18 cellular contexts compared by ENCODE assay signal in the genomic region with DNA sequence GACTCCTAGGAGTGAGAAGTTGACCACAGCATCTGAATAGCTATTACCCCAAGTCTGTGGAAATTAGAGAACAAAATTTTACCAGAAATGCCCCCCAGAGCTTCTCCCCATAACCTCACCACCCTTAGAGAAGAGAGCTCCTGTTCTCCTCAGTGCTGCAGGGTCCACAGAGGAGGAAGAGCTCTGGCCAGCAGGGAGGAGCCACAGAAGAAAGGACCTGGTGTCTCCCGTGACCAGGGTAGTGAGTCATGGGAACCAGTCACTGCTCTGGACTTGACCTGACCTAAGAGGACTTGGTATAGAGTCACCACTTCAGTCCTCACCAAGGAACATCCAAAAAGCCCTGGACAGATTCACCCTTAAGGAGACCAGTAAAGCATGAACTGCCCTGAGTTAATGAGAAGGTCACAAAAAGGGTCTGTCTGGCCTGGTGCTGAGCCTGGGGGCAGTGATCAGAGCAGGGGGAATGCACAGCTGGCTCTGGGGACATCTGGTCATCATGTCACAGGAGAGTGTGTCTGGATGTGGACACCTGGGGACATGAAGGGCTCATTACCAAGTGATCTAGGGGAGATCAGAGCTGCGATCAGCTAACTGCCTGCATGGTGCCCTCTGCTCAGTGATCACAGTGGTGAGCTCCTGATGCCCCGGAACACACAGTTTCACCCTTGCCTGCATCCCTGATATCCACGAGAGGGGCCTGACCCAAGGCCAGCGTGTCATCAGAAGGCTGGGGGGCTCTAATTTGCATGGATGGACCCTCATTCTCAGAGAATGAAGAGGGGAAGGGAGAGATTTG.
DNase-seq lines count a peak whose midpoint lies in the region; ATAC-seq, FAIRE-seq and TF ChIP-seq lines count a peak whose summit lies in the region.
"Had no signal": no experiment of that assay in that cellular context is flagged by ENCODE, and none has a peak within 500 bp of the region (broad histone marks: within the 10 kb centered on the region; RNA-seq: fewer than 3 reads in every experiment).

No MANE protein-coding gene starts in this region.

- H3K9me1 ChIP-seq in K562 (ENCODE audit: control insufficient read depth, insufficient read depth, low read length) = no peaks in the 10 kb centered on the region

- no peaks in the 10 kb centered on the region for H3K9me2 ChIP-seq in GM23248 (ENCODE audit: insufficient read depth)

- ATAC-seq in K562 (peak; percentile 68), left lung (peak; percentile 82), GM21423 (IDR thresholded peaks at IDR 0.05; ENCODE audit: unreplicated experiment) (no peak)

- no peaks in the 10 kb centered on the region for H4K20me1 ChIP-seq in GM23248 (ENCODE audit: insufficient read depth)
- peaks cover 28% of the 10 kb centered on the region for H4K20me1 ChIP-seq in K562 (replicated peaks; ENCODE audit: control insufficient read depth, insufficient read depth, low read length)

- H3K4me2 ChIP-seq in GM23248 (ENCODE audit: unreplicated experiment) (no peak overlapping the region), K562 (ENCODE audit: insufficient read depth, low read length) (no peak overlapping the region)

- H3K79me2 ChIP-seq in GM23248 (ENCODE audit: insufficient read depth) (no peaks in the 10 kb centered on the region), K562 (ENCODE audit: control insufficient read depth, insufficient read depth, low read length) (no peaks in the 10 kb centered on the region)

- no peak for TF ChIP-seq POLR2A in K562 (conservative IDR thresholded peaks at IDR 0.05)

- peak; percentile 11 for DNase-seq in ACHN
- peak; percentile 68 for DNase-seq in GM23248
- DNase-seq in K562 (ENCODE audit: extremely low read depth in 1 of 4, low spot score in 3 of 4) = peak in 2 of 4 experiments; percentile 68 to 76
- peak in 1 of 2 donors; percentile 52 for DNase-seq in left lung
- DNase-seq in activated T-cell treated with anti-CD3 and anti-CD28 coated beads, Interleukin-2, amount 50 U/mL, for 1 hour = no peak
- no peak for DNase-seq in NAMALWA (ENCODE audit: low spot score)
- DNase-seq in hypothalamus (lab: John Stamatoyannopoulos, UW) = no peak
- DNase-seq: activated gamma-delta T cell; dermis blood vessel endothelial cell; DMS153; mesendoderm; NCI-H2107; NK-92 treated with Interleukin-12 subunit alpha and Interleukin-12 subunit beta, amount 100 ng/mL, for 24 hours; occipital lobe; stimulated activated CD4-positive, alpha-beta T cell treated with anti-CD3 and anti-CD28 coated beads, Interleukin-12 subunit alpha, Interleukin-12 subunit beta, amount 100 ng/mL, for 4 hours had no signal

- no peaks in the 10 kb centered on the region for H3F3A ChIP-seq in GM23248 (ENCODE audit: insufficient read depth)

- no peaks in the 10 kb centered on the region for H3K9me3 ChIP-seq in GM23248 (ENCODE audit: low read depth)
- no peaks in the 10 kb centered on the region for H3K9me3 ChIP-seq in K562 (replicated peaks; ENCODE audit: control insufficient read depth, insufficient read depth, low read depth, low read length)
- H3K9me3 ChIP-seq in left lung = no peaks in the 10 kb centered on the region
- H3K9me3 ChIP-seq: SJSA1 had no signal

- no peak overlapping the region for H3K9ac ChIP-seq in GM23248
- H3K9ac ChIP-seq in K562 (ENCODE audit: insufficient read depth in 1 of 2, low read depth in 2 of 2, low read length in 2 of 2) = 0 out of 4 replicates have a peak overlapping the region, but pooled peaks of 1 of the 2 experiments have one; percentile 3

- H3K4me1 ChIP-seq in GM23248 (ENCODE audit: insufficient read depth) = 0 out of 2 replicates have a peak, but pooled peaks cover 5% of the 10 kb centered on the region
- H3K4me1 ChIP-seq in K562 (replicated peaks in 1 of 2; ENCODE audit: control insufficient read depth in 2 of 2, insufficient read depth in 2 of 2, low read length in 2 of 2) = no peaks in the 10 kb centered on the region
- no peaks in the 10 kb centered on the region for H3K4me1 ChIP-seq in left lung
- H3K4me1 ChIP-seq: SJSA1 had no signal

- BruUV-seq in K562 (replicated peaks; lab: Mats Ljungman, UMichigan) = no TSS peak

- H3K36me3 ChIP-seq in GM23248 (ENCODE audit: low read depth) (no peaks in the 10 kb centered on the region), K562 (ENCODE audit: control insufficient read depth, insufficient read depth, low read length) (no peaks in the 10 kb centered on the region), left lung (no peaks in the 10 kb centered on the region)
- H3K36me3 ChIP-seq: SJSA1 had no signal

- H3K27me3 ChIP-seq in GM23248 (replicated peaks; ENCODE audit: insufficient read depth) (peaks cover 19% of the 10 kb centered on the region), K562 (ENCODE audit: control insufficient read depth in 2 of 2, insufficient read depth in 2 of 2, low read length in 2 of 2) (peaks cover 53 to 55% of the 10 kb centered on the region in 2 experiments), left lung (peaks cover 0 to 47% of the 10 kb centered on the region in 2 donors)

- TF ChIP-seq RAD21 in K562 (CRISPR knock-in tag; conservative IDR thresholded peaks at IDR 0.05 in 1 of 2, IDR thresholded peaks at IDR 0.05 in 1 of 2) = no peak

- no peak overlapping the region for H3K4me3 ChIP-seq in GM23248
- no peak overlapping the region for H3K4me3 ChIP-seq in K562
- no peak overlapping the region for H3K4me3 ChIP-seq in left lung
- H3K4me3 ChIP-seq: SJSA1 had no signal

- in situ Hi-C loops in ACHN (cut with HindIII; ENCODE audit: low pct_ligation_motif_present, low pct_unique_long_range_greater_than_20kb, low sequenced_read_pairs) = no loop called here
- in situ Hi-C loops in GM23248 (cut with MboI) = no loop called here
- in situ Hi-C loops in K562 (cut with MboI) = no loop called here

- POLR2A ChIA-PET in K562 (lab: Yijun Ruan, JAX) = interaction anchor here (0.5 to 10.8 kb wide), 17 partner anchors 9 to 772 kb away, joined by 3 to 121 read pairs (median 4); a partner anchor contains a TSS

- peak; percentile 10; the same call in 1 of the 2 replicates for TF ChIP-seq EP300 in K562 (IDR thresholded peaks at IDR 0.05; ENCODE audit: low read length)

- H2AFZ ChIP-seq in GM23248 (no peak overlapping the region), K562 (ENCODE audit: low read depth, low read length) (no peak overlapping the region)

- CTCF ChIA-PET in K562 (lab: Yijun Ruan, JAX; ENCODE audit: low intra/inter-chr PET ratio) = interaction anchor here (0.6 kb wide), 1 partner anchor 453 kb away, joined by 3 read pairs; a partner anchor contains a TSS

- intact Hi-C loops in K562 (cut with micrococcal nuclease) = loop anchor here (10.0 kb wide), 1 partner anchor 61 kb away; no protein-coding TSS in a partner anchor
- intact Hi-C loops in left lung (cut with DNase I) = no loop called here

- 44 to 49% methylated on average over 5 of the region's 5 CpGs for WGBS in GM23248 (ENCODE audit: low coverage in 1 of 2, low lambda C conversion rate in 2 of 2, missing lambda C conversion rate in 2 of 2), 2 experiments
- 1% methylated on average over 5 of the region's 5 CpGs for WGBS in K562 (ENCODE audit: insufficient coverage, low coverage, missing lambda C conversion rate)

- H3K27ac ChIP-seq in GM23248 (no peak overlapping the region), K562 (ENCODE audit: extremely low read depth, low read depth, low read length) (no peak overlapping the region), left lung (no peak overlapping the region)
- H3K27ac ChIP-seq: SJSA1 had no signal

- FAIRE-seq in K562 (lab: Jason Lieb, UNC) = peak; percentile 58
- FAIRE-seq: TTC549 had no signal

- TF ChIP-seq CTCF in K562 (IDR thresholded peaks at IDR 0.05 in 2 of 3, conservative IDR thresholded peaks at IDR 0.05 in 1 of 3; ENCODE audit: insufficient read depth in 2 of 3, low read depth in 1 of 3, low read length in 3 of 3) (peak in 1 of 3 experiments; percentile 8; a peak in 1 of 6 replicates), left lung (IDR thresholded peaks at IDR 0.05) (no peak)

TF ChIP-seq in K562, 482 proteins besides CTCF, POLR2A, EP300 and RAD21 (continues in another document):
- TF ChIP-seq ZBED1 (IDR thresholded peaks at IDR 0.05) (no peak), HDAC8 (tag; IDR thresholded peaks at IDR 0.05) (no peak), ZNF134 (CRISPR knock-in tag; conservative IDR thresholded peaks at IDR 0.05) (no peak), SNRNP70 (optimal IDR thresholded peaks at IDR 0.05; ENCODE audit: low read depth, low read length) (no peak), SREBF2 (CRISPR knock-in tag; IDR thresholded peaks at IDR 0.05) (no peak), TEAD4 (IDR thresholded peaks at IDR 0.05; ENCODE audit: low read length) (no peak), TEAD4 (CRISPR knock-in tag; IDR thresholded peaks at IDR 0.05; ENCODE audit: borderline replicate concordance) (peak; percentile 48; the same call in 1 of the 2 replicates), MED1 (CRISPR knock-in tag; IDR thresholded peaks at IDR 0.05; ENCODE audit: borderline replicate concordance) (no peak), ZNF217 (CRISPR knock-in tag; IDR thresholded peaks at IDR 0.05) (no peak), ZNF589 (CRISPR knock-in tag; IDR thresholded peaks at IDR 0.05; ENCODE audit: low read depth) (no peak), PHF21A (IDR thresholded peaks at IDR 0.05; ENCODE audit: borderline replicate concordance, low read depth) (no peak), CREBBP (IDR thresholded peaks at IDR 0.05; ENCODE audit: low read depth, low read length) (no peak), CBX3 (IDR thresholded peaks at IDR 0.05; ENCODE audit: borderline replicate concordance in 1 of 2, low read length in 2 of 2) (no peak), JUN (IDR thresholded peaks at IDR 0.05; ENCODE audit: borderline replicate concordance, low read depth, low read length) (peak; percentile 96), JUN (CRISPR knock-in tag; IDR thresholded peaks at IDR 0.05; ENCODE audit: borderline replicate concordance) (no peak), ZNF644 (tag; IDR thresholded peaks at IDR 0.05; ENCODE audit: low read depth) (no peak), DPF2 (IDR thresholded peaks at IDR 0.05) (no peak), ZFP30 (CRISPR knock-in tag; IDR thresholded peaks at IDR 0.05; ENCODE audit: borderline replicate concordance) (no peak)
- TF ChIP-seq, protein P1, sequence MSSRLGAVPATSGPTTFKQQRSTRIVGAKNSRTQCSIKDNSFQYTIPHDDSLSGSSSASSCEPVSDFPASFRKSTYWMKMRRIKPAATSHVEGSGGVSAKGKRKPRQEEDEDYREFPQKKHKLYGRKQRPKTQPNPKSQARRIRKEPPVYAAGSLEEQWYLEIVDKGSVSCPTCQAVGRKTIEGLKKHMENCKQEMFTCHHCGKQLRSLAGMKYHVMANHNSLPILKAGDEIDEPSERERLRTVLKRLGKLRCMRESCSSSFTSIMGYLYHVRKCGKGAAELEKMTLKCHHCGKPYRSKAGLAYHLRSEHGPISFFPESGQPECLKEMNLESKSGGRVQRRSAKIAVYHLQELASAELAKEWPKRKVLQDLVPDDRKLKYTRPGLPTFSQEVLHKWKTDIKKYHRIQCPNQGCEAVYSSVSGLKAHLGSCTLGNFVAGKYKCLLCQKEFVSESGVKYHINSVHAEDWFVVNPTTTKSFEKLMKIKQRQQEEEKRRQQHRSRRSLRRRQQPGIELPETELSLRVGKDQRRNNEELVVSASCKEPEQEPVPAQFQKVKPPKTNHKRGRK (tag; IDR thresholded peaks at IDR 0.05) = no peak

Comparison
In these comparisons a context has a peak if more than half of its experiments do, and no peak if none do; other contexts are left out.
1. DNase-seq: peak in ACHN (single experiment) and GM23248 (single experiment); none in activated T-cell treated with anti-CD3 and anti-CD28 coated beads, Interleukin-2, amount 50 U/mL, for 1 hour (single experiment), NAMALWA (single experiment) and hypothalamus (0 of 51).